ENCODE assay signal across 21 cellular contexts in genomic region chr2:170335351-170335750, GRCh38.
"Had no signal": no experiment of that assay in that cellular context is flagged by ENCODE, and none has a peak within 500 bp of the region (broad histone marks: within the 10 kb centered on the region; RNA-seq: fewer than 3 reads in every experiment).

No MANE protein-coding gene starts in this region.

- H3K4me3 Mint-ChIP-seq: naive thymus-derived CD8-positive, alpha-beta T cell; nephron progenitor cell; stimulated activated memory B cell treated with anti-CD40 and anti-IgM and Interleukin-4, amounts not matched to agents 10 μg/mL and 1 μg/mL and 100 μg/mL, for 72 hours; type B pancreatic cell had no signal

- H3K36me3 ChIP-seq: gastrocnemius medialis, lower lobe of right lung, prostate gland, sigmoid colon, spleen, tibial artery had no signal

- H3K9me3 ChIP-seq: gastrocnemius medialis, lower lobe of right lung, prostate gland, sigmoid colon, testis, tibial artery had no signal

- H3K9me3 Mint-ChIP-seq: stimulated activated memory B cell treated with anti-CD40 and anti-IgM and Interleukin-4, amounts not matched to agents 10 μg/mL and 1 μg/mL and 100 μg/mL, for 72 hours had no signal

- H3K4me3 ChIP-seq: dorsolateral prefrontal cortex, gastrocnemius medialis, lower lobe of right lung, prostate gland, sigmoid colon, skin epidermis, spleen, testis, tibial artery had no signal

- H3K4me1 Mint-ChIP-seq: stimulated activated memory B cell treated with anti-CD40 and anti-IgM and Interleukin-4, amounts not matched to agents 10 μg/mL and 1 μg/mL and 100 μg/mL, for 72 hours had no signal

- H3K27me3 Mint-ChIP-seq: stimulated activated memory B cell treated with anti-CD40 and anti-IgM and Interleukin-4, amounts not matched to agents 10 μg/mL and 1 μg/mL and 100 μg/mL, for 72 hours had no signal

- DNase-seq: dorsolateral prefrontal cortex; effector CD4-positive, alpha-beta T cell; gastrocnemius medialis; head of caudate nucleus; left ventricle myocardium superior; lower lobe of right lung; naive thymus-derived CD8-positive, alpha-beta T cell; nephron progenitor cell; nucleus accumbens; right cardiac atrium; sigmoid colon; spleen; stimulated activated CD4-positive, alpha-beta T cell treated with anti-CD3 and anti-CD28 coated beads, Interleukin-4, amount 100 ng/mL, for 4 hours; stimulated activated naive CD8-positive, alpha-beta T cell treated with anti-CD3 and anti-CD28 coated beads, Interleukin-15, Interleukin-2, amounts not matched to agents 100 U/mL and 50 U/mL, for 24 hours; substantia nigra; testis; tibial artery had no signal

- ATAC-seq: gastrocnemius medialis; left ventricle myocardium superior; lower lobe of right lung; naive thymus-derived CD8-positive, alpha-beta T cell; right cardiac atrium; stimulated activated memory B cell treated with anti-CD40 and anti-IgM and Interleukin-4, amounts not matched to agents 10 μg/mL and 1 μg/mL and 100 μg/mL, for 72 hours; stimulated activated naive CD8-positive, alpha-beta T cell treated with anti-CD3 and anti-CD28 coated beads, Interleukin-15, Interleukin-2, amounts not matched to agents 100 U/mL and 50 U/mL, for 24 hours had no signal

- H3K27ac Mint-ChIP-seq: naive thymus-derived CD8-positive, alpha-beta T cell; stimulated activated memory B cell treated with anti-CD40 and anti-IgM and Interleukin-4, amounts not matched to agents 10 μg/mL and 1 μg/mL and 100 μg/mL, for 72 hours; type B pancreatic cell had no signal

- H3K36me3 Mint-ChIP-seq: naive thymus-derived CD8-positive, alpha-beta T cell; stimulated activated memory B cell treated with anti-CD40 and anti-IgM and Interleukin-4, amounts not matched to agents 10 μg/mL and 1 μg/mL and 100 μg/mL, for 72 hours; type B pancreatic cell had no signal

- H3K4me1 ChIP-seq: gastrocnemius medialis, lower lobe of right lung, prostate gland, sigmoid colon, spleen, testis, tibial artery had no signal

- H3K27me3 ChIP-seq: gastrocnemius medialis, sigmoid colon, spleen, testis, tibial artery had no signal

- H3K27ac ChIP-seq: dorsolateral prefrontal cortex, gastrocnemius medialis, lower lobe of right lung, prostate gland, sigmoid colon, skin epidermis, spleen, testis, tibial artery had no signal
